In the genomic region with DNA sequence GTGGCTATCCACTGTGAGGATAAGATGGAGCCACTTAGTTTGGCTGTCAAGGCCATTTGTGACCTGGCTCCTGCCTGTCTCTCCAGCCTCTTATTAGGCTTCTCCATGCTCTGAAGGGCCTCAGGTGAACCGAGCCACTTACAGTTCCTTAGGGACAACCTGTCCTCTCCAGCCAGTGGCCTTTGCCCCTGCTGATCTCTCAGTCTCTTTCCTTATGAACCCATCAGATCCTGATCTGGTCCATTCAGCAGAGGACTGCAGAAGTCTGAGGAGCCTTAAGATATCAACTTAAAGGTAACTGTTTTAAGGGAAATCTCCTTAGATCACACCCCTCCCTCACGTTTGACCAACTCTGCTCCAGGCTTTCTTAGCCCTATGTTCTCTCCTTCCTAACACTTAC, we compare ENCODE assay signal across 21 cellular contexts. TPM values are rescaled to one million over a fixed set of nuclear protein-coding genes. Genes with fewer than 3 reads are reported as not detected.
DNase-seq lines count a peak whose midpoint lies in the region; ATAC-seq and TF ChIP-seq lines count a peak whose summit lies in the region.
"Had no signal": no experiment of that assay in that cellular context is flagged by ENCODE, and none has a peak within 500 bp of the region (broad histone marks: within the 10 kb centered on the region; RNA-seq: fewer than 3 reads in every experiment).

No MANE protein-coding gene starts in this region.

- no peaks in the 10 kb centered on the region for H3K9me3 ChIP-seq in mucosa of descending colon
- H3K9me3 ChIP-seq: BLaER1 treated with 17β-estradiol and CSF1 and Interleukin-3, amounts not matched to agents 10 nM and 100 nM had no signal

- no peak for DNase-seq in activated naive CD8-positive, alpha-beta T cell treated with anti-CD3 and anti-CD28 coated beads for 36 hours
- DNase-seq in mucosa of descending colon: peak in 2 of 3 donors; percentile 22 to 36
- no peak for DNase-seq in NCI-H1105 (lab: John Stamatoyannopoulos, UW)
- no peak for DNase-seq in DMS53 treated with DMSO at 0.1 percent for 48 hours (lab: John Stamatoyannopoulos, UW; ENCODE audit: unreplicated experiment)
- DNase-seq in effector CD8-positive, alpha-beta T cell (lab: John Stamatoyannopoulos, UW): no peak
- DNase-seq: CD8-positive, alpha-beta T cell; DMS 273 treated with DMSO at 0.1 percent for 48 hours; DMS79 treated with DMSO at 0.1 percent for 48 hours; GF-D8; HCEC 1CT; KBM-7; MV-4-11; NCI-H1105 treated with DMSO at 0.1 percent for 48 hours; NCI-H146; NCI-H2029; NCI-H446; NCI-H524 treated with DMSO at 0.1 percent for 48 hours; NCI-H774 had no signal

- H3K4me3 ChIP-seq in mucosa of descending colon: no peak overlapping the region
- H3K4me3 ChIP-seq: BLaER1 treated with 17β-estradiol and CSF1 and Interleukin-3, amounts not matched to agents 10 nM and 100 nM had no signal

- no peak overlapping the region for H3K27ac Mint-ChIP-seq in activated naive CD8-positive, alpha-beta T cell
- H3K27ac Mint-ChIP-seq in activated naive CD8-positive, alpha-beta T cell treated with anti-CD3 and anti-CD28 coated beads for 36 hours: no peak overlapping the region
- no peak overlapping the region for H3K27ac Mint-ChIP-seq in brain
- H3K27ac Mint-ChIP-seq: CD8-positive, alpha-beta T cell had no signal

- H3K4me1 ChIP-seq in mucosa of descending colon (ENCODE audit: low read depth): peaks cover 16% of the 10 kb centered on the region

- H3K27me3 Mint-ChIP-seq in activated naive CD8-positive, alpha-beta T cell: no peaks in the 10 kb centered on the region
- H3K27me3 Mint-ChIP-seq in activated naive CD8-positive, alpha-beta T cell treated with anti-CD3 and anti-CD28 coated beads for 36 hours: peaks cover 6% of the 10 kb centered on the region
- H3K27me3 Mint-ChIP-seq in brain: peaks cover 15% of the 10 kb centered on the region

- ATAC-seq in mucosa of descending colon: peak; percentile 15
- ATAC-seq: CD8-positive, alpha-beta T cell had no signal

- H3K36me3 Mint-ChIP-seq in activated naive CD8-positive, alpha-beta T cell: peaks cover 10% of the 10 kb centered on the region
- H3K36me3 Mint-ChIP-seq in activated naive CD8-positive, alpha-beta T cell treated with anti-CD3 and anti-CD28 coated beads for 36 hours: peaks cover 7% of the 10 kb centered on the region
- H3K36me3 Mint-ChIP-seq in brain: peaks cover 39% of the 10 kb centered on the region

- H3K4me1 Mint-ChIP-seq in activated naive CD8-positive, alpha-beta T cell (ENCODE audit: low read depth): peaks cover 22% of the 10 kb centered on the region
- H3K4me1 Mint-ChIP-seq in activated naive CD8-positive, alpha-beta T cell treated with anti-CD3 and anti-CD28 coated beads for 36 hours: peaks cover 11% of the 10 kb centered on the region
- H3K4me1 Mint-ChIP-seq in brain: peaks cover 29% of the 10 kb centered on the region

- intact Hi-C loops in mucosa of descending colon (cut with DNase I, micrococcal nuclease): no loop called here

- no peaks in the 10 kb centered on the region for H3K9me3 Mint-ChIP-seq in activated naive CD8-positive, alpha-beta T cell (ENCODE audit: low read depth)
- H3K9me3 Mint-ChIP-seq in activated naive CD8-positive, alpha-beta T cell treated with anti-CD3 and anti-CD28 coated beads for 36 hours: no peaks in the 10 kb centered on the region
- H3K9me3 Mint-ChIP-seq in brain: peaks cover 0 to 4% (median 0%) of the 10 kb centered on the region in 5 experiments
- H3K9me3 Mint-ChIP-seq: CD8-positive, alpha-beta T cell had no signal

- peak overlapping the region; percentile 1 for H3K4me3 Mint-ChIP-seq in activated naive CD8-positive, alpha-beta T cell
- no peak overlapping the region for H3K4me3 Mint-ChIP-seq in activated naive CD8-positive, alpha-beta T cell treated with anti-CD3 and anti-CD28 coated beads for 36 hours
- peak overlapping the region in 3 of 5 experiments; percentile 70 to 97 (median 86) for H3K4me3 Mint-ChIP-seq in brain
- H3K4me3 Mint-ChIP-seq: CD8-positive, alpha-beta T cell had no signal

- TF ChIP-seq CTCF in brain (conservative IDR thresholded peaks at IDR 0.05) (no peak), mucosa of descending colon (IDR thresholded peaks at IDR 0.05) (no peak)

- no peaks in the 10 kb centered on the region for H3K36me3 ChIP-seq in mucosa of descending colon (ENCODE audit: low read depth)

RNA-seq across cellular contexts. Expression of a gene that starts 2.4 kb away (rescaled TPM):
- total RNA-seq in activated naive CD8-positive, alpha-beta T cell treated with anti-CD3 and anti-CD28 coated beads for 36 hours: 1 to 10 TPM; 4.8 to 5.6 TPM
- 4.2 TPM for polyA plus RNA-seq in brain (ENCODE audit: insufficient read depth, low read depth, low replicate concordance)
- 10 to 100 TPM; 16.2 to 21.6 (median 16.3) TPM for total RNA-seq in mucosa of descending colon

RNA-seq across cellular contexts. Expression of a gene that starts 29.4 kb away (rescaled TPM):
- total RNA-seq in activated naive CD8-positive, alpha-beta T cell treated with anti-CD3 and anti-CD28 coated beads for 36 hours: under 1 TPM; 0.45 to 0.84 TPM
- 11.2 TPM for polyA plus RNA-seq in brain (ENCODE audit: insufficient read depth, low read depth, low replicate concordance)
- total RNA-seq in mucosa of descending colon: 1 to 10 TPM; 2.9 to 5.3 (median 3.4) TPM

RNA-seq across cellular contexts. Expression of a gene that starts 29.7 kb away (rescaled TPM):
- 1 to 10 TPM; 3.2 to 3.6 TPM for total RNA-seq in activated naive CD8-positive, alpha-beta T cell treated with anti-CD3 and anti-CD28 coated beads for 36 hours
- 3.0 TPM for polyA plus RNA-seq in brain (ENCODE audit: insufficient read depth, low read depth, low replicate concordance)
- 1 to 10 TPM; 5.0 to 8.5 (median 7.6) TPM for total RNA-seq in mucosa of descending colon

RNA-seq across cellular contexts. Expression of a gene that starts 58.3 kb away (rescaled TPM):
- total RNA-seq in activated naive CD8-positive, alpha-beta T cell treated with anti-CD3 and anti-CD28 coated beads for 36 hours: under 1 TPM; 0.48 to 0.64 TPM
- 39.2 TPM for polyA plus RNA-seq in brain (ENCODE audit: insufficient read depth, low read depth, low replicate concordance)
- total RNA-seq in mucosa of descending colon: 10 to 100 TPM; 23.3 to 43.7 (median 40.2) TPM

Comparison
In these comparisons a context has a peak if more than half of its experiments do, and no peak if none do; other contexts are left out.
1. DNase-seq: peak in mucosa of descending colon (2 of 3); none in activated naive CD8-positive, alpha-beta T cell treated with anti-CD3 and anti-CD28 coated beads for 36 hours (single experiment), NCI-H1105 (single experiment), DMS53 treated with DMSO at 0.1 percent for 48 hours (single experiment) and effector CD8-positive, alpha-beta T cell (single experiment).